6 cellular contexts compared by ENCODE assay signal in genomic region chr3:195462922-195463321, GRCh38. TPM values are rescaled to one million over a fixed set of nuclear protein-coding genes. Genes with fewer than 3 reads are reported as not detected.
DNase-seq lines count a peak whose midpoint lies in the region; ATAC-seq, FAIRE-seq and TF ChIP-seq lines count a peak whose summit lies in the region.
"Not testable (repeated sequence)": the region's sequence is repeated elsewhere in the genome, so short reads cannot be mapped to it uniquely, and the experiment has no call there.

No MANE protein-coding gene starts in this region.

- not testable (repeated sequence) for H3K4me3 ChIP-seq in Karpas-422 (ENCODE audit: low read length); colonic mucosa; esophagus (ENCODE audit: low read depth in 1 of 2, low read length in 2 of 2); small intestine (ENCODE audit: low read depth in 1 of 2, low read length in 2 of 2)

- H4K20me1 ChIP-seq in Karpas-422 (ENCODE audit: insufficient read depth, low read depth, low read length), result not testable (repeated sequence)

- intact Hi-C loops in colonic mucosa (cut with DNase I); left colon (cut with DNase I, micrococcal nuclease): not testable (repeated sequence)

- H3K27ac ChIP-seq in Karpas-422 (ENCODE audit: low read length); small intestine (ENCODE audit: low read depth in 1 of 2, low read length in 1 of 2): not testable (repeated sequence)
- H3K27ac ChIP-seq in colonic mucosa (peak overlapping the region; percentile 59), esophagus (ENCODE audit: low read depth in 2 of 2, low read length in 1 of 2) (peak overlapping the region; percentile 77 to 78)

- ATAC-seq in left colon, result peak; percentile 51

- not testable (repeated sequence) for H3K4me2 ChIP-seq in Karpas-422 (ENCODE audit: low read depth, low read length, poor library complexity, severe bottlenecking)

- peak; percentile 11 for DNase-seq in Karpas-422
- DNase-seq in M059J (ENCODE audit: low read depth), result peak; percentile 21
- DNase-seq in colonic mucosa, result peak; percentile 72
- peak; percentile 28 to 51 for DNase-seq in left colon
- peak; percentile 52 for DNase-seq in small intestine

- H3K9me2 ChIP-seq in Karpas-422 (replicated peaks; ENCODE audit: insufficient read depth, low read length), result not testable (repeated sequence)

- H3K79me2 ChIP-seq in Karpas-422 (ENCODE audit: low read length), result not testable (repeated sequence)

- not testable (repeated sequence) for TF ChIP-seq CTCF in colonic mucosa (IDR thresholded peaks at IDR 0.05)

- H3K9ac ChIP-seq in Karpas-422 (ENCODE audit: low read length); colonic mucosa (ENCODE audit: low read depth in 2 of 2, low read length in 2 of 2): not testable (repeated sequence)

- H3K27me3 ChIP-seq in Karpas-422 (ENCODE audit: low read length); colonic mucosa; esophagus (ENCODE audit: control insufficient read depth in 1 of 2, insufficient read depth in 2 of 2, low read length in 2 of 2); small intestine (ENCODE audit: control insufficient read depth in 2 of 2, insufficient read depth in 2 of 2, low read length in 2 of 2): not testable (repeated sequence)

- H2AFZ ChIP-seq in Karpas-422 (ENCODE audit: low read length), result not testable (repeated sequence)

- not testable (repeated sequence) for FAIRE-seq in small intestine (lab: Jason Lieb, UNC)

- H3K36me3 ChIP-seq in Karpas-422 (ENCODE audit: insufficient read depth, low read length); colonic mucosa; esophagus (ENCODE audit: control insufficient read depth in 2 of 2, insufficient read depth in 2 of 2, low read length in 1 of 2); small intestine (ENCODE audit: control insufficient read depth in 2 of 2, insufficient read depth in 2 of 2, low read length in 2 of 2): not testable (repeated sequence)

- H3K4me1 ChIP-seq in Karpas-422 (ENCODE audit: low read length), result peaks cover 13% of the 10 kb centered on the region
- not testable (repeated sequence) for H3K4me1 ChIP-seq in colonic mucosa; esophagus (ENCODE audit: control insufficient read depth in 2 of 2, insufficient read depth in 2 of 2, low read length in 1 of 2); small intestine (ENCODE audit: control insufficient read depth in 2 of 2, insufficient read depth in 1 of 2, low read depth in 1 of 2, low read length in 1 of 2)

- WGBS in esophagus, 2 donors, result 56% methylated on average over 6 of the region's 6 CpGs
- 38 to 77% (median 68%) methylated on average over 6 of the region's 6 CpGs for WGBS in small intestine, 3 donors

- not testable (repeated sequence) for H3K9me3 ChIP-seq in Karpas-422 (ENCODE audit: low read length); colonic mucosa; esophagus (ENCODE audit: control insufficient read depth in 2 of 2, insufficient read depth in 1 of 2, low read depth in 1 of 2, low read length in 1 of 2); small intestine (ENCODE audit: control insufficient read depth, low read depth)

RNA-seq across cellular contexts. Expression of gene ACAP2, which starts 20.1 kb away (rescaled TPM):
- total RNA-seq in Karpas-422 (2014; rRNA removed; shearing (Covaris generic); ENCODE audit: low replicate concordance), result 188 and 260 TPM in 2 replicates
- 25.5 and 35.3 TPM in 2 replicates for total RNA-seq in M059J (2014; rRNA removed; shearing (Covaris generic))
- 10 to 100 TPM; 48.8 to 62.4 TPM for total RNA-seq in colonic mucosa
- polyA plus RNA-seq in esophagus, result 10 to 100 TPM; 11.9 to 12.5 TPM
- 10 to 100 TPM; 63.5 to 67.9 TPM for total RNA-seq in left colon
- 10 to 100 TPM in 1 of 3 donors, 1 to 10 TPM in 2; 9.2 to 10.8 (median 9.7) TPM for polyA plus RNA-seq in small intestine

Comparison
In these comparisons a context has a peak if more than half of its experiments do, and no peak if none do; other contexts are left out.
1. DNase-seq: peak in every context shown above with its lines; median percentile 72 in colonic mucosa; 52 in small intestine; 40 in left colon; 21 in M059J; 11 in Karpas-422.